Comparison of ENCODE assay signal across 8 cellular contexts in genomic region chr4:94208918-94209317, GRCh38. TPM values are rescaled to one million over a fixed set of nuclear protein-coding genes. Genes with fewer than 3 reads are reported as not detected.
A peak's percentile ranks its signal among the peaks of the same experiment; 100 is the strongest.
DNase-seq lines count a peak whose midpoint lies in the region; ATAC-seq and TF ChIP-seq lines count a peak whose summit lies in the region.

No MANE protein-coding gene starts in this region.

- no peak for ATAC-seq in CD4-positive, CD25-positive, alpha-beta regulatory T cell (ENCODE audit: low read depth in 2 of 2)
- no peak for ATAC-seq in naive B cell (ENCODE audit: low read depth in 2 of 2)
- no peak for ATAC-seq in HG03460 (IDR thresholded peaks at IDR 0.05; ENCODE audit: unreplicated experiment)

- H2AFZ ChIP-seq in KMS-11 (ENCODE audit: low read depth): no peak overlapping the region

- H3K27ac ChIP-seq in CD4-positive, CD25-positive, alpha-beta regulatory T cell (ENCODE audit: insufficient read depth, low read length, poor library complexity, severe bottlenecking): no peak overlapping the region
- no peak overlapping the region for H3K27ac ChIP-seq in KMS-11

- H3K9me3 Mint-ChIP-seq in CD4-positive, CD25-positive, alpha-beta regulatory T cell: peaks cover 0 to 1% (median 0%) of the 10 kb centered on the region in 7 donors
- H3K9me3 Mint-ChIP-seq in MCF 10A (ENCODE audit: unreplicated experiment) (no peaks in the 10 kb centered on the region), naive B cell (peaks cover 0 to under 1% (median 0%) of the 10 kb centered on the region in 7 donors)

- peaks cover 20% of the 10 kb centered on the region; the same call in 1 of the 2 replicates for H3K79me2 ChIP-seq in KMS-11 (ENCODE audit: insufficient read depth, low read depth)

- no TSS peak for BruUV-seq in MCF 10A (replicated peaks; lab: Mats Ljungman, UMichigan)

- peaks cover 20% of the 10 kb centered on the region for H3K4me1 ChIP-seq in CD4-positive, CD25-positive, alpha-beta regulatory T cell (ENCODE audit: control insufficient read depth, insufficient read depth, low read length, poor library complexity, severe bottlenecking)
- H3K4me1 ChIP-seq in KMS-11 (ENCODE audit: low read depth, poor library complexity, severe bottlenecking): peaks cover 21% of the 10 kb centered on the region

- peaks cover 4% of the 10 kb centered on the region for H3K27me3 Mint-ChIP-seq in CD4-positive, CD25-positive, alpha-beta regulatory T cell
- H3K27me3 Mint-ChIP-seq in MCF 10A (ENCODE audit: insufficient read depth, unreplicated experiment): no peaks in the 10 kb centered on the region
- peaks cover 0 to under 1% (median 0%) of the 10 kb centered on the region in 3 donors for H3K27me3 Mint-ChIP-seq in naive B cell

- intact Hi-C loops in MCF 10A (cut with micrococcal nuclease): no loop called here

- no peak for TF ChIP-seq CTCF in KMS-11 (conservative IDR thresholded peaks at IDR 0.05; ENCODE audit: low read depth, low read length)
- TF ChIP-seq CTCF in MCF 10A (IDR thresholded peaks at IDR 0.05; ENCODE audit: unreplicated experiment): no peak

- H3K27me3 ChIP-seq in CD4-positive, CD25-positive, alpha-beta regulatory T cell (ENCODE audit: control insufficient read depth, insufficient read depth, low read length): no peaks in the 10 kb centered on the region
- no peaks in the 10 kb centered on the region for H3K27me3 ChIP-seq in KMS-11 (ENCODE audit: insufficient read depth, low read depth)

- H3K9ac ChIP-seq in KMS-11: no peak overlapping the region

- H3K27ac Mint-ChIP-seq in CD4-positive, CD25-positive, alpha-beta regulatory T cell: peak overlapping the region; percentile 98 to 100 (median 99)
- H3K27ac Mint-ChIP-seq in MCF 10A (ENCODE audit: low read depth, unreplicated experiment) (no peak overlapping the region), naive B cell (peak overlapping the region in 3 of 6 donors; percentile 56 to 98 (median 95))

- peaks cover 27% of the 10 kb centered on the region for H3K36me3 Mint-ChIP-seq in CD4-positive, CD25-positive, alpha-beta regulatory T cell
- H3K36me3 Mint-ChIP-seq in MCF 10A (ENCODE audit: insufficient read depth, unreplicated experiment) (peaks cover 44% of the 10 kb centered on the region), naive B cell (peaks cover 9 to 20% of the 10 kb centered on the region in 2 donors)

- CTCF ChIA-PET in MCF 10A (lab: Yijun Ruan, JAX): no interaction called here

- no peaks in the 10 kb centered on the region for H3K9me3 ChIP-seq in CD4-positive, CD25-positive, alpha-beta regulatory T cell (ENCODE audit: control insufficient read depth in 2 of 2, low read length in 2 of 2)

- peaks cover 14% of the 10 kb centered on the region for H3K36me3 ChIP-seq in CD4-positive, CD25-positive, alpha-beta regulatory T cell (ENCODE audit: control insufficient read depth, insufficient read depth, low read length)
- peaks cover 5% of the 10 kb centered on the region; the same call in 1 of the 2 replicates for H3K36me3 ChIP-seq in KMS-11 (ENCODE audit: insufficient read depth)

- peak overlapping the region; percentile 95 to 100 (median 98) for H3K4me3 Mint-ChIP-seq in CD4-positive, CD25-positive, alpha-beta regulatory T cell
- H3K4me3 Mint-ChIP-seq in MCF 10A (ENCODE audit: unreplicated experiment): peak overlapping the region; percentile 98
- H3K4me3 Mint-ChIP-seq in naive B cell: peak overlapping the region; percentile 93 to 100 (median 98)

- H4K20me1 ChIP-seq in KMS-11 (ENCODE audit: insufficient read depth): no peaks in the 10 kb centered on the region

- H3K4me3 ChIP-seq in CD4-positive, CD25-positive, alpha-beta regulatory T cell (ENCODE audit: low read depth, low read length): peak overlapping the region; percentile 98
- no peak overlapping the region for H3K4me3 ChIP-seq in KMS-11 (IDR thresholded peaks at IDR 0.05; ENCODE audit: insufficient read depth, low read depth, low read length)

- DNase-seq in CD4-positive, CD25-positive, alpha-beta regulatory T cell: peak in 1 of 3 donors; percentile 22
- no peak for DNase-seq in MCF 10A (ENCODE audit: unreplicated experiment)
- no peak for DNase-seq in naive B cell
- DNase-seq in NCI-H2107 (lab: John Stamatoyannopoulos, UW): no peak
- DNase-seq in stimulated activated CD4-positive, alpha-beta T cell treated with anti-CD3 and anti-CD28 coated beads, Interleukin-4, amount 100 ng/mL, for 4 hours: no peak
- DNase-seq in pons (ENCODE audit: low spot score): no peak

- POLR2A ChIA-PET in MCF 10A (lab: Yijun Ruan, JAX): interaction anchor here (0.9 to 1.1 kb wide), 2 partner anchors 25 to 53 kb away, joined by 3 to 4 read pairs; no protein-coding TSS in a partner anchor

- H3K4me1 Mint-ChIP-seq in CD4-positive, CD25-positive, alpha-beta regulatory T cell: peaks cover 30 to 55% (median 40%) of the 10 kb centered on the region in 4 donors
- peaks cover 19% of the 10 kb centered on the region for H3K4me1 Mint-ChIP-seq in MCF 10A (ENCODE audit: insufficient read depth, unreplicated experiment)
- peaks cover 25 to 33% (median 28%) of the 10 kb centered on the region in 3 donors for H3K4me1 Mint-ChIP-seq in naive B cell

- H3K4me2 ChIP-seq in KMS-11: peak overlapping the region; percentile 91

RNA-seq across cellular contexts. Expression of gene SMARCAD1, which starts 1.3 kb away (rescaled TPM):
- total RNA-seq in CD4-positive, CD25-positive, alpha-beta regulatory T cell: 17.6 TPM
- polyA plus RNA-seq in CD4-positive, CD25-positive, alpha-beta regulatory T cell: 10 to 100 TPM; 10.4 to 12.7 (median 11.6) TPM
- total RNA-seq in MCF 10A (2022): 38.1 and 44.1 TPM in 2 replicates
- polyA plus RNA-seq in naive B cell (ENCODE audit: low read depth in 6 of 6): 10 to 100 TPM in 3 of 6 donors, 1 to 10 TPM in 3; 8.8 to 12.1 (median 10.3) TPM
